Comparison of ENCODE assay signal across 4 cellular contexts in the genomic region with DNA sequence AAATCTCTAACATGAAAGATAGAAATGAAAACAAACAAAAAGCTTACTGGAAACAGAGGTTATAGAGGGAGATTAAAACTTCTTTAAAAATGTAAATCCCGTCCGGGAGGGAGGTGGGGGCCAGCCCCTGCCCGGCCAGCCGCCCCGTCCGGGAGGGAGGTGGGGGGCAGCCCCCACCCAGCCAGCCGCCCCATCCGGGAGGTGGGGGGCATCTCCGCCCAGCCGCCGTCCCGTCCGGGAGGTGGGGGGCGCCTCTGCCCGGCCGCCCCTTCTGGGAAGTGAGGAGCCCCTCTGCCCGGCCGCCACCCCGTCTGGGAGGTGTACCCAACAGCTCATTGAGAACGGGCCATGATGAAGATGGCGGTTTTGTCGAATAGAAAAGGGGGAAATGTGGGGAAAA. TPM values are rescaled to one million over a fixed set of nuclear protein-coding genes. Genes with fewer than 3 reads are reported as not detected.
"Had no signal": no experiment of that assay in that cellular context is flagged by ENCODE, and none has a peak within 500 bp of the region (broad histone marks: within the 10 kb centered on the region; RNA-seq: fewer than 3 reads in every experiment).

No MANE protein-coding gene starts in this region.

RNA-seq across cellular contexts. Expression of gene FGF12, which starts 16.2 kb away (rescaled TPM):
- total RNA-seq: HepG2, HT-29, IMR-90, K562 had no signal
- polyA plus RNA-seq: IMR-90, K562 had no signal
